Comparison of ENCODE assay signal across 36 cellular contexts in genomic region chr3:108959017-108959416, GRCh38. TPM values are rescaled to one million over a fixed set of nuclear protein-coding genes. Genes with fewer than 3 reads are reported as not detected.
DNase-seq lines count a peak whose midpoint lies in the region; ATAC-seq, FAIRE-seq and TF ChIP-seq lines count a peak whose summit lies in the region.
"Had no signal": no experiment of that assay in that cellular context is flagged by ENCODE, and none has a peak within 500 bp of the region (broad histone marks: within the 10 kb centered on the region; RNA-seq: fewer than 3 reads in every experiment).

No MANE protein-coding gene starts in this region.

- ATAC-seq in activated naive CD4-positive, alpha-beta T cell treated with anti-CD3 and anti-CD28 coated beads, Interleukin-2, amount 50 U/mL, for 72 hours, result peak; percentile 37 to 77
- ATAC-seq in stimulated activated effector memory CD8-positive, alpha-beta T cell treated with anti-CD3 and anti-CD28 coated beads, Interleukin-12 subunit alpha, Interleukin-12 subunit beta, amount 100 ng/mL, for 72 hours, result peak; percentile 37
- ATAC-seq in left lung, result no peak
- no peak for ATAC-seq in pancreas
- ATAC-seq: A549, body of pancreas, gastroesophageal sphincter, HepG2, Panc1 had no signal

- H3K36me3 Mint-ChIP-seq in activated naive CD4-positive, alpha-beta T cell treated with anti-CD3 and anti-CD28 coated beads, Interleukin-2, amount 50 U/mL, for 72 hours, result no peaks in the 10 kb centered on the region
- H3K36me3 Mint-ChIP-seq in activated naive CD4-positive, alpha-beta T cell treated with anti-CD3 and anti-CD28 coated beads for 36 hours (ENCODE audit: low read depth), result no peaks in the 10 kb centered on the region
- no peaks in the 10 kb centered on the region for H3K36me3 Mint-ChIP-seq in stimulated activated effector memory CD8-positive, alpha-beta T cell treated with anti-CD3 and anti-CD28 coated beads, Interleukin-12 subunit alpha, Interleukin-12 subunit beta, amount 100 ng/mL, for 72 hours
- no peaks in the 10 kb centered on the region for H3K36me3 Mint-ChIP-seq in endothelial cell (ENCODE audit: low read depth, unreplicated experiment)
- H3K36me3 Mint-ChIP-seq: CD4-positive, CD25-positive, alpha-beta regulatory T cell; immature natural killer cell; memory B cell had no signal

- H3K27me3 Mint-ChIP-seq in activated naive CD4-positive, alpha-beta T cell treated with anti-CD3 and anti-CD28 coated beads for 36 hours (ENCODE audit: low read depth), result peaks cover 7% of the 10 kb centered on the region
- no peaks in the 10 kb centered on the region for H3K27me3 Mint-ChIP-seq in endothelial cell (ENCODE audit: unreplicated experiment)
- H3K27me3 Mint-ChIP-seq: activated B cell treated with CpG ODN at 0.5 μM for 24 hours had no signal

- WGBS in pancreas, 2 donors, result 91 to 97% methylated on average over 1 of the region's 1 CpG

- H3K36me3 ChIP-seq in left lung (no peaks in the 10 kb centered on the region), pancreas (no peaks in the 10 kb centered on the region)
- H3K36me3 ChIP-seq: gastroesophageal sphincter, ovary, right atrium auricular region, thoracic aorta had no signal

- DNase-seq in activated naive CD4-positive, alpha-beta T cell treated with anti-CD3 and anti-CD28 coated beads, Interleukin-2, amount 50 U/mL, for 72 hours (ENCODE audit: low spot score in 2 of 2), result no peak
- no peak for DNase-seq in activated naive CD4-positive, alpha-beta T cell treated with anti-CD3 and anti-CD28 coated beads for 36 hours
- DNase-seq in RWPE1 (ENCODE audit: low spot score) (peak; percentile 20), astrocyte of the spinal cord (ENCODE audit: low read depth, low spot score) (peak; percentile 29), left lung (no peak), endothelial cell (ENCODE audit: low spot score) (no peak), pancreas (no peak)
- no peak for DNase-seq in stimulated activated effector memory CD8-positive, alpha-beta T cell treated with anti-CD3 and anti-CD28 coated beads, Interleukin-12 subunit alpha, Interleukin-12 subunit beta, amount 100 ng/mL, for 72 hours (ENCODE audit: low spot score in 2 of 2)
- DNase-seq: activated B cell treated with CpG ODN at 0.5 μM for 24 hours; activated gamma-delta T cell; activated T-cell treated with anti-CD3 and anti-CD28 coated beads, Interleukin-2, amount 50 U/mL, for 24 hours; body of pancreas; CD4-positive, CD25-positive, alpha-beta regulatory T cell; DND-41; H9; hippocampal formation; immature natural killer cell; NCI-H1417; NCI-H2029 treated with DMSO at 0.1 percent for 48 hours; NCI-H524 treated with DMSO at 0.1 percent for 48 hours; nephron progenitor cell; ovary; stimulated activated naive CD4-positive, alpha-beta T cell treated with Interleukin-2 at 50 U/mL for 16 hours; T-helper 9 cell had no signal

- H3K27ac ChIP-seq in RWPE1 (no peak overlapping the region), left lung (no peak overlapping the region), pancreas (no peak overlapping the region)
- H3K27ac ChIP-seq: A549, body of pancreas, gastroesophageal sphincter, ovary, right atrium auricular region, thoracic aorta had no signal

- H3K27me3 ChIP-seq in left lung, result no peaks in the 10 kb centered on the region
- no peaks in the 10 kb centered on the region for H3K27me3 ChIP-seq in pancreas
- H3K27me3 ChIP-seq: body of pancreas, gastroesophageal sphincter, ovary, right atrium auricular region had no signal

- H3K4me3 Mint-ChIP-seq in activated naive CD4-positive, alpha-beta T cell treated with anti-CD3 and anti-CD28 coated beads for 36 hours, result no peak overlapping the region
- H3K4me3 Mint-ChIP-seq in stimulated activated effector memory CD8-positive, alpha-beta T cell treated with anti-CD3 and anti-CD28 coated beads, Interleukin-12 subunit alpha, Interleukin-12 subunit beta, amount 100 ng/mL, for 72 hours, result no peak overlapping the region
- no peak overlapping the region for H3K4me3 Mint-ChIP-seq in endothelial cell (ENCODE audit: unreplicated experiment)
- H3K4me3 Mint-ChIP-seq: activated B cell treated with CpG ODN at 0.5 μM for 24 hours; activated T-cell treated with anti-CD3 and anti-CD28 coated beads, Interleukin-2, amount 50 U/mL, for 24 hours; CD4-positive, CD25-positive, alpha-beta regulatory T cell; H9; immature natural killer cell; memory B cell; nephron progenitor cell had no signal

- in situ Hi-C loops in astrocyte of the spinal cord (cut with HindIII; ENCODE audit: low sequenced_read_pairs), result no loop called here

- peaks cover 3% of the 10 kb centered on the region for H3K4me1 Mint-ChIP-seq in activated naive CD4-positive, alpha-beta T cell treated with anti-CD3 and anti-CD28 coated beads for 36 hours (ENCODE audit: low read depth)
- no peaks in the 10 kb centered on the region for H3K4me1 Mint-ChIP-seq in stimulated activated effector memory CD8-positive, alpha-beta T cell treated with anti-CD3 and anti-CD28 coated beads, Interleukin-12 subunit alpha, Interleukin-12 subunit beta, amount 100 ng/mL, for 72 hours
- H3K4me1 Mint-ChIP-seq in endothelial cell (ENCODE audit: unreplicated experiment), result no peaks in the 10 kb centered on the region
- H3K4me1 Mint-ChIP-seq: activated B cell treated with CpG ODN at 0.5 μM for 24 hours; CD4-positive, CD25-positive, alpha-beta regulatory T cell; immature natural killer cell; memory B cell had no signal

- no peak for FAIRE-seq in pancreas (lab: Jason Lieb, UNC)
- FAIRE-seq: A549, GM18507, HepG2 had no signal

- H3K27ac Mint-ChIP-seq in activated naive CD4-positive, alpha-beta T cell treated with anti-CD3 and anti-CD28 coated beads, Interleukin-2, amount 50 U/mL, for 72 hours, result no peak overlapping the region
- no peak overlapping the region for H3K27ac Mint-ChIP-seq in activated naive CD4-positive, alpha-beta T cell treated with anti-CD3 and anti-CD28 coated beads for 36 hours
- H3K27ac Mint-ChIP-seq in stimulated activated effector memory CD8-positive, alpha-beta T cell treated with anti-CD3 and anti-CD28 coated beads, Interleukin-12 subunit alpha, Interleukin-12 subunit beta, amount 100 ng/mL, for 72 hours, result peak overlapping the region; percentile 51
- no peak overlapping the region for H3K27ac Mint-ChIP-seq in endothelial cell (ENCODE audit: unreplicated experiment)
- H3K27ac Mint-ChIP-seq: activated B cell treated with CpG ODN at 0.5 μM for 24 hours; activated T-cell treated with anti-CD3 and anti-CD28 coated beads, Interleukin-2, amount 50 U/mL, for 24 hours; CD4-positive, CD25-positive, alpha-beta regulatory T cell; immature natural killer cell; memory B cell had no signal

- intact Hi-C loops in activated naive CD4-positive, alpha-beta T cell treated with anti-CD3 and anti-CD28 coated beads for 36 hours (cut with micrococcal nuclease), result no loop called here
- intact Hi-C loops in left lung (cut with DNase I) (no loop called here), pancreas (cut with DNase I) (no loop called here)

- H3K4me1 ChIP-seq in left lung (no peaks in the 10 kb centered on the region), pancreas (peaks cover 0 to 3% (median 0%) of the 10 kb centered on the region in 3 donors)
- H3K4me1 ChIP-seq: A549, gastroesophageal sphincter, right atrium auricular region had no signal

- TF ChIP-seq CTCF in RWPE1 (conservative IDR thresholded peaks at IDR 0.05; ENCODE audit: low read depth) (no peak), astrocyte of the spinal cord (IDR thresholded peaks at IDR 0.05; ENCODE audit: low read depth, low read length) (no peak), left lung (IDR thresholded peaks at IDR 0.05) (no peak), endothelial cell (IDR thresholded peaks at IDR 0.05; ENCODE audit: unreplicated experiment) (no peak), pancreas (IDR thresholded peaks at IDR 0.05) (no peak)

- H3K9me3 ChIP-seq in left lung (no peaks in the 10 kb centered on the region), pancreas (no peaks in the 10 kb centered on the region)
- H3K9me3 ChIP-seq: A549, body of pancreas, gastroesophageal sphincter, ovary, right atrium auricular region, thoracic aorta had no signal

- POLR2A ChIA-PET in RWPE1 (lab: Yijun Ruan, JAX; ENCODE audit: low non-redundant PET), result no interaction called here

- no peak overlapping the region for H3K4me3 ChIP-seq in astrocyte of the spinal cord (ENCODE audit: low read depth, low read length)
- no peak overlapping the region for H3K4me3 ChIP-seq in left lung
- no peak overlapping the region for H3K4me3 ChIP-seq in pancreas
- H3K4me3 ChIP-seq: A549, body of pancreas, gastroesophageal sphincter, ovary, right atrium auricular region, smooth muscle cell, thoracic aorta had no signal

- no peaks in the 10 kb centered on the region for H3K9me3 Mint-ChIP-seq in activated naive CD4-positive, alpha-beta T cell treated with anti-CD3 and anti-CD28 coated beads, Interleukin-2, amount 50 U/mL, for 72 hours
- no peaks in the 10 kb centered on the region for H3K9me3 Mint-ChIP-seq in activated naive CD4-positive, alpha-beta T cell treated with anti-CD3 and anti-CD28 coated beads for 36 hours
- no peaks in the 10 kb centered on the region for H3K9me3 Mint-ChIP-seq in stimulated activated effector memory CD8-positive, alpha-beta T cell treated with anti-CD3 and anti-CD28 coated beads, Interleukin-12 subunit alpha, Interleukin-12 subunit beta, amount 100 ng/mL, for 72 hours
- H3K9me3 Mint-ChIP-seq in endothelial cell (ENCODE audit: unreplicated experiment), result no peaks in the 10 kb centered on the region
- H3K9me3 Mint-ChIP-seq: activated B cell treated with CpG ODN at 0.5 μM for 24 hours; activated T-cell treated with anti-CD3 and anti-CD28 coated beads, Interleukin-2, amount 50 U/mL, for 24 hours; CD4-positive, CD25-positive, alpha-beta regulatory T cell; H9; immature natural killer cell; memory B cell; nephron progenitor cell had no signal

- CTCF ChIA-PET in activated naive CD4-positive, alpha-beta T cell treated with anti-CD3 and anti-CD28 coated beads for 36 hours (lab: Charles Lee), result interaction anchor here (1.2 kb wide), 1 partner anchor 122 kb away, joined by 5 read pairs; no protein-coding TSS in a partner anchor
- CTCF ChIA-PET in RWPE1 (lab: Yijun Ruan, JAX), result interaction anchor here (0.7 kb wide), 1 partner anchor 19 kb away, joined by 3 read pairs; no protein-coding TSS in a partner anchor

RNA-seq across cellular contexts. Expression of gene GUCA1C, which starts 5.3 kb away (rescaled TPM):
- total RNA-seq in activated naive CD4-positive, alpha-beta T cell treated with anti-CD3 and anti-CD28 coated beads, Interleukin-2, amount 50 U/mL, for 72 hours, result not detected
- total RNA-seq in activated naive CD4-positive, alpha-beta T cell treated with anti-CD3 and anti-CD28 coated beads for 36 hours, result not detected
- total RNA-seq in left lung, result not detected
- not detected for total RNA-seq in endothelial cell (ENCODE audit: unreplicated experiment)
- total RNA-seq in pancreas, result 10 to 100 TPM in 4 of 6 donors, 1 to 10 TPM in 2; 6.2 to 21.0 (median 18.2) TPM
- polyA plus RNA-seq in pancreas, result 10 to 100 TPM in 1 of 2 donors, 1 to 10 TPM in 1; 2.9 to 13.0 TPM
- total RNA-seq: activated B cell treated with CpG ODN at 0.5 μM for 24 hours; CD4-positive, CD25-positive, alpha-beta regulatory T cell; chondrocyte; fibroblast of lung; gastroesophageal sphincter; H9; HepG2; ovary; right atrium auricular region; smooth muscle cell; thoracic aorta; urinary bladder had no signal
- polyA plus RNA-seq: A549; CD4-positive, CD25-positive, alpha-beta regulatory T cell; fibroblast of lung; HepG2; immature natural killer cell; smooth muscle cell had no signal

Comparison
In these comparisons a context has a peak if more than half of its experiments do, and no peak if none do; other contexts are left out.
1. ATAC-seq: peak in activated naive CD4-positive, alpha-beta T cell treated with anti-CD3 and anti-CD28 coated beads, Interleukin-2, amount 50 U/mL, for 72 hours (2 of 2) and stimulated activated effector memory CD8-positive, alpha-beta T cell treated with anti-CD3 and anti-CD28 coated beads, Interleukin-12 subunit alpha, Interleukin-12 subunit beta, amount 100 ng/mL, for 72 hours (single experiment); none in left lung (single experiment) and pancreas (0 of 4).
2. DNase-seq: peak in RWPE1 (single experiment) and astrocyte of the spinal cord (single experiment); none in activated naive CD4-positive, alpha-beta T cell treated with anti-CD3 and anti-CD28 coated beads, Interleukin-2, amount 50 U/mL, for 72 hours (0 of 2), activated naive CD4-positive, alpha-beta T cell treated with anti-CD3 and anti-CD28 coated beads for 36 hours (single experiment), stimulated activated effector memory CD8-positive, alpha-beta T cell treated with anti-CD3 and anti-CD28 coated beads, Interleukin-12 subunit alpha, Interleukin-12 subunit beta, amount 100 ng/mL, for 72 hours (0 of 2), left lung (0 of 2), endothelial cell (single experiment) and pancreas (0 of 6).